1 cellular context compared by ENCODE assay signal in the genomic region with DNA sequence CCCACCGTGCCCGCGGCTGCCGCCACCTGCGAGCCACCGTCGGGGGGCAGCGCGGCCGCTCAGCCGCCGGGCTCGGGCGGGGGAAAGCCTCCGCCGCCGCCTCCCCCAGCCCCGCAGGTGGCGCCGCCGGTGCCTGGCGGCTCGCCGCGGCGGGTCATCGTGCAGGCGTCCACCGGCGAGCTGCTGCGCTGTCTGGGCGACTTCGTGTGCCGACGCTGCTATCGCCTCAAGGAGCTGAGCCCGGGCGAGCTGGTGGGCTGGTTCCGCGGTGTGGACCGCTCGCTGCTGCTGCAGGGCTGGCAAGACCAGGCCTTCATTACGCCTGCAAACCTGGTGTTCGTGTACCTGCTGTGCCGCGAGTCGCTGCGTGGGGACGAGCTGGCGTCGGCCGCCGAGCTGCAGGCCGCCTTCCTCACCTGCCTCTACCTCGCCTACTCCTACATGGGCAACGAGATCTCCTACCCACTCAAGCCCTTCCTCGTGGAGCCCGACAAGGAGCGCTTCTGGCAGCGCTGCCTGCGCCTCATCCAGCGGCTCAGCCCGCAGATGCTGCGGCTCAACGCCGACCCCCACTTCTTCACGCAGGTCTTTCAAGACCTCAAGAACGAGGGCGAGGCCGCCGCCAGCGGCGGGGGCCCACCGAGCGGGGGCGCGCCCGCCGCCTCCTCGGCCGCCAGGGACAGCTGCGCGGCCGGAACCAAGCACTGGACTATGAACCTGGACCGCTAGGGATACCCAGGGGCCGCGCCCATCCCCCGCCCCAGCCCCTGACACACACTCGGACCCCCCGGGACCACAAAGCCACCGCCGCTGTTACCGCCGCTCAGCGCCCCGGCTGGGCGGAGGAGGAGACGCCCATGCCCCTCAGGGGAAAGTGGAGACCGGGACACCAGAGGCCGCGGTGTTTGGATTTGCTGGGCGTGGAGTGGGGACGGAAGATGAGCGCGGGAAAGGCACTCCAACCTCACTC.
TF ChIP-seq lines count a peak whose summit lies in the region.

No MANE protein-coding gene starts in this region.

TF ChIP-seq in H1, 55 proteins besides CTCF, POLR2A, EP300 and RAD21 (continued from another document):
- TF ChIP-seq, protein P1, sequence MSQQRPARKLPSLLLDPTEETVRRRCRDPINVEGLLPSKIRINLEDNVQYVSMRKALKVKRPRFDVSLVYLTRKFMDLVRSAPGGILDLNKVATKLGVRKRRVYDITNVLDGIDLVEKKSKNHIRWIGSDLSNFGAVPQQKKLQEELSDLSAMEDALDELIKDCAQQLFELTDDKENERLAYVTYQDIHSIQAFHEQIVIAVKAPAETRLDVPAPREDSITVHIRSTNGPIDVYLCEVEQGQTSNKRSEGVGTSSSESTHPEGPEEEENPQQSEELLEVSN (IDR thresholded peaks at IDR 0.05): no peak
- TF ChIP-seq SP2 (IDR thresholded peaks at IDR 0.05; ENCODE audit: low read length) (no peak), SIRT6 (IDR thresholded peaks at IDR 0.05; ENCODE audit: low read length) (no peak), KDM4A (IDR thresholded peaks at IDR 0.05; ENCODE audit: low read depth, low read length, severe bottlenecking) (peak; percentile 4), SIX5 (IDR thresholded peaks at IDR 0.05; ENCODE audit: low read depth, low read length) (no peak), GTF2F1 (IDR thresholded peaks at IDR 0.05; ENCODE audit: borderline replicate concordance, low read depth, low read length) (no peak), SP1 (IDR thresholded peaks at IDR 0.05; ENCODE audit: low read depth, low read length) (no peak), RFX5 (IDR thresholded peaks at IDR 0.05; ENCODE audit: borderline replicate concordance, low read depth, low read length) (no peak), TEAD4 (IDR thresholded peaks at IDR 0.05; ENCODE audit: low read depth, low read length) (no peak), GABPA (IDR thresholded peaks at IDR 0.05; ENCODE audit: borderline replicate concordance, insufficient read depth, low read length) (no peak), JUN (IDR thresholded peaks at IDR 0.05; ENCODE audit: low read depth, low read length) (no peak), SUZ12 (IDR thresholded peaks at IDR 0.05; ENCODE audit: low read length) (peak; percentile 99), CREB1 (IDR thresholded peaks at IDR 0.05) (no peak), EZH2 (IDR thresholded peaks at IDR 0.05; ENCODE audit: low read depth, low read length, severe bottlenecking) (peak; percentile 99), POLR2AphosphoS5 (IDR thresholded peaks at IDR 0.05; ENCODE audit: low read depth, low read length) (no peak), CHD1 (IDR thresholded peaks at IDR 0.05; ENCODE audit: low read depth, low read length) (no peak), RNF2 (IDR thresholded peaks at IDR 0.05; ENCODE audit: borderline replicate concordance, low read depth, low read length, missing control alignments, poor library complexity, severe bottlenecking) (peak; percentile 61), TAF1 (IDR thresholded peaks at IDR 0.05; ENCODE audit: low read depth, low read length) (no peak), NANOG (IDR thresholded peaks at IDR 0.05; ENCODE audit: insufficient read depth, low read depth, low read length, poor library complexity, severe bottlenecking) (no peak), KDM5A (IDR thresholded peaks at IDR 0.05; ENCODE audit: low read length) (no peak), JUND (IDR thresholded peaks at IDR 0.05; ENCODE audit: low read length) (no peak), MAFK (IDR thresholded peaks at IDR 0.05; ENCODE audit: low read depth, low read length) (no peak), SRF (IDR thresholded peaks at IDR 0.05; ENCODE audit: low read depth, low read length) (no peak), KDM1A (IDR thresholded peaks at IDR 0.05; ENCODE audit: borderline replicate concordance, low read length) (no peak), EGR1 (IDR thresholded peaks at IDR 0.05; ENCODE audit: borderline replicate concordance, low read depth, low read length) (no peak), CTBP2 (IDR thresholded peaks at IDR 0.05; ENCODE audit: borderline replicate concordance, insufficient read depth, insufficient read length, low read length) (no peak)
- TF ChIP-seq, protein P2, sequence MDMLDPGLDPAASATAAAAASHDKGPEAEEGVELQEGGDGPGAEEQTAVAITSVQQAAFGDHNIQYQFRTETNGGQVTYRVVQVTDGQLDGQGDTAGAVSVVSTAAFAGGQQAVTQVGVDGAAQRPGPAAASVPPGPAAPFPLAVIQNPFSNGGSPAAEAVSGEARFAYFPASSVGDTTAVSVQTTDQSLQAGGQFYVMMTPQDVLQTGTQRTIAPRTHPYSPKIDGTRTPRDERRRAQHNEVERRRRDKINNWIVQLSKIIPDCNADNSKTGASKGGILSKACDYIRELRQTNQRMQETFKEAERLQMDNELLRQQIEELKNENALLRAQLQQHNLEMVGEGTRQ (IDR thresholded peaks at IDR 0.05; ENCODE audit: low read length): no peak
- TF ChIP-seq, protein P3, sequence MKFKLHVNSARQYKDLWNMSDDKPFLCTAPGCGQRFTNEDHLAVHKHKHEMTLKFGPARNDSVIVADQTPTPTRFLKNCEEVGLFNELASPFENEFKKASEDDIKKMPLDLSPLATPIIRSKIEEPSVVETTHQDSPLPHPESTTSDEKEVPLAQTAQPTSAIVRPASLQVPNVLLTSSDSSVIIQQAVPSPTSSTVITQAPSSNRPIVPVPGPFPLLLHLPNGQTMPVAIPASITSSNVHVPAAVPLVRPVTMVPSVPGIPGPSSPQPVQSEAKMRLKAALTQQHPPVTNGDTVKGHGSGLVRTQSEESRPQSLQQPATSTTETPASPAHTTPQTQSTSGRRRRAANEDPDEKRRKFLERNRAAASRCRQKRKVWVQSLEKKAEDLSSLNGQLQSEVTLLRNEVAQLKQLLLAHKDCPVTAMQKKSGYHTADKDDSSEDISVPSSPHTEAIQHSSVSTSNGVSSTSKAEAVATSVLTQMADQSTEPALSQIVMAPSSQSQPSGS (IDR thresholded peaks at IDR 0.05; ENCODE audit: low read length): no peak
- TF ChIP-seq, protein P4, sequence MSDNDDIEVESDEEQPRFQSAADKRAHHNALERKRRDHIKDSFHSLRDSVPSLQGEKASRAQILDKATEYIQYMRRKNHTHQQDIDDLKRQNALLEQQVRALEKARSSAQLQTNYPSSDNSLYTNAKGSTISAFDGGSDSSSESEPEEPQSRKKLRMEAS (IDR thresholded peaks at IDR 0.05): no peak
